Comparison of ENCODE assay signal across 8 cellular contexts in the genomic region with DNA sequence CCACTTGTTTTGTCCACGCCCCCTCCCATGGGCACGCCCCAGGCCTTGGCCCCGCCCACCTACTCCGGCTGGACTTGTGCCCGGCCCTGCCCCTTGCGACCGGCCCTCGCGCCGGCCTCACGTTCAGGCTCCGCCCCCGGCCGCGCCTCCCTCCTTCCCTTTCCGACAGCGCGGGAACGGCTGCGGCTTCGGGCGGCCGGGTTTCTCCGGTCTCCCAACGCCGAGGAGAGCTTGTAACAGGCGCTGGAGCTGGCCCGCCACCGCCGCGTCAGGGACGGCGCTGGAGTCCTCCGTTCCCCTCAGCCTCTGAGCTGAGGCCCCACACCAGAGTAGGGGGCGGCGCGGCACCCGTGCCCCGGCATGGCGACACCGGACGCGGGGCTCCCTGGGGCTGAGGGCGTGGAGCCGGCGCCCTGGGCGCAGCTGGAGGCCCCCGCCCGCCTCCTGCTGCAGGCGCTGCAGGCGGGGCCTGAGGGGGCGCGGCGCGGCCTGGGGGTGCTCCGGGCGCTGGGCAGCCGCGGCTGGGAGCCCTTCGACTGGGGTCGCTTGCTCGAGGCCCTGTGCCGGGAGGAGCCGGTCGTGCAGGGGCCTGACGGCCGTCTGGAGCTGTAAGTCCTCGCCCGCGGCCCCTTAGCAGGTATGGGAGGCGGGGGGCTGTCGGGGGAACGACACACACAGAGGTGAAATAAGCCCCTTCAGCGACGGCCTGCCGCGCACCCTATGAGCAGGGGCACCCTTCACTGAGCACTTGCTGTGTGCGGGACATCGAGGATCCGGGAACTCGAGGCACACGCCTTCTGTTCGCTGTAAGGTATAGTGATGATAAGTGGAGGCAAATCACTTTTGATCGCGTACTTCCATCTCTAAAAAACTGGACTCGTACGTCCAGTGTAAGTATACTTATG. TPM values are rescaled to one million over a fixed set of nuclear protein-coding genes. Genes with fewer than 3 reads are reported as not detected.
DNase-seq lines count a peak whose midpoint lies in the region; ATAC-seq, FAIRE-seq and TF ChIP-seq lines count a peak whose summit lies in the region.

A gene with protein sequence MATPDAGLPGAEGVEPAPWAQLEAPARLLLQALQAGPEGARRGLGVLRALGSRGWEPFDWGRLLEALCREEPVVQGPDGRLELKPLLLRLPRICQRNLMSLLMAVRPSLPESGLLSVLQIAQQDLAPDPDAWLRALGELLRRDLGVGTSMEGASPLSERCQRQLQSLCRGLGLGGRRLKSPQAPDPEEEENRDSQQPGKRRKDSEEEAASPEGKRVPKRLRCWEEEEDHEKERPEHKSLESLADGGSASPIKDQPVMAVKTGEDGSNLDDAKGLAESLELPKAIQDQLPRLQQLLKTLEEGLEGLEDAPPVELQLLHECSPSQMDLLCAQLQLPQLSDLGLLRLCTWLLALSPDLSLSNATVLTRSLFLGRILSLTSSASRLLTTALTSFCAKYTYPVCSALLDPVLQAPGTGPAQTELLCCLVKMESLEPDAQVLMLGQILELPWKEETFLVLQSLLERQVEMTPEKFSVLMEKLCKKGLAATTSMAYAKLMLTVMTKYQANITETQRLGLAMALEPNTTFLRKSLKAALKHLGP (plus strand): TSS at position 153 of the 905 bp plus-strand sequence. CDS start 208 bp downstream, at position 361.

- H3K27ac Mint-ChIP-seq in central memory CD8-positive, alpha-beta T cell (ENCODE audit: low read depth) = peak within 1 kb of the TSS; percentile 19

- no peaks in the 10 kb centered on the region for H4K20me1 ChIP-seq in keratinocyte (ENCODE audit: control insufficient read depth, extremely low read depth, insufficient read depth, low read length)

- H3K9me3 ChIP-seq in keratinocyte (ENCODE audit: control insufficient read depth, low read depth, low read length) = no peaks in the 10 kb centered on the region

- H3K9me1 ChIP-seq in keratinocyte (ENCODE audit: control insufficient read depth, extremely low read depth, insufficient read depth, low read length) = no peaks in the 10 kb centered on the region

- H3K79me2 ChIP-seq in keratinocyte (ENCODE audit: control insufficient read depth, insufficient read depth, low read length) = peaks cover 1% of the 10 kb centered on the region

- H3K27me3 Mint-ChIP-seq in central memory CD8-positive, alpha-beta T cell = no peaks in the 10 kb centered on the region

- peak within 1 kb of the TSS; percentile 85 for H3K27ac ChIP-seq in keratinocyte (ENCODE audit: control insufficient read depth, insufficient read depth, low read length)

- no peak for TF ChIP-seq CTCF in AG09319 (IDR thresholded peaks at IDR 0.05; ENCODE audit: low read depth, low read length)
- no peak for TF ChIP-seq CTCF in keratinocyte (optimal IDR thresholded peaks at IDR 0.05 in 1 of 3, IDR thresholded peaks at IDR 0.05 in 1 of 3, conservative IDR thresholded peaks at IDR 0.05 in 1 of 3; ENCODE audit: extremely low read depth in 1 of 3, insufficient read depth in 2 of 3, low read length in 3 of 3)

- peaks cover 2 to 7% of the 10 kb centered on the region in 2 experiments for H3K36me3 ChIP-seq in keratinocyte (ENCODE audit: control insufficient read depth in 2 of 2, extremely low read depth in 1 of 2, insufficient read depth in 2 of 2, low read length in 2 of 2)

- H3K4me2 ChIP-seq in keratinocyte (ENCODE audit: control insufficient read depth, extremely low read depth, insufficient read depth, low read depth, low read length) = peak within 1 kb of the TSS; percentile 90

- peak; percentile 90 for ATAC-seq in GM19025 (IDR thresholded peaks at IDR 0.05; ENCODE audit: low read depth, unreplicated experiment)
- peak; percentile 80 for ATAC-seq in HG03196 (IDR thresholded peaks at IDR 0.05; ENCODE audit: unreplicated experiment)
- peak; percentile 78 to 84 for ATAC-seq in activated CD4-positive, CD25-positive, alpha-beta regulatory T cell treated with anti-CD3 and anti-CD28 coated beads, Interleukin-2, amount 50 U/mL, for 24 hours
- ATAC-seq in central memory CD8-positive, alpha-beta T cell (replicated peaks; ENCODE audit: extremely low read depth, poor library complexity, severe bottlenecking) = peak; percentile 64

- H3K4me3 ChIP-seq in keratinocyte (ENCODE audit: control insufficient read depth in 2 of 3, extremely low read depth in 1 of 3, insufficient read depth in 2 of 3, low read depth in 1 of 3, low read length in 3 of 3) = peak within 1 kb of the TSS; percentile 51 to 85 (median 78)

- dilution Hi-C loops in keratinocyte (cut with MboI; ENCODE audit: extremely low pct_ligation_motif_present, low sequenced_read_pairs) = no loop called here

- peak within 1 kb of the TSS; percentile 82 for H2AFZ ChIP-seq in keratinocyte (ENCODE audit: control insufficient read depth, low read length)

- peaks cover 41% of the 10 kb centered on the region for H3K4me1 Mint-ChIP-seq in central memory CD8-positive, alpha-beta T cell

- H3K9ac ChIP-seq in keratinocyte (ENCODE audit: control insufficient read depth, extremely low read depth, insufficient read depth, low read length) = peak within 1 kb of the TSS; percentile 80

- peak; percentile 77 for DNase-seq in AG09319 (ENCODE audit: extremely low read depth, low read depth)
- DNase-seq in NCI-H345 (lab: John Stamatoyannopoulos, UW) = peak; percentile 93
- DNase-seq in central memory CD8-positive, alpha-beta T cell (ENCODE audit: low spot score in 2 of 2) = peak; percentile 76 to 89
- no peak for DNase-seq in keratinocyte (ENCODE audit: low read depth, low spot score)
- peak; percentile 93 for DNase-seq in stimulated activated CD4-positive, alpha-beta T cell treated with anti-CD3 and anti-CD28 coated beads, Interleukin-12 subunit alpha, Interleukin-12 subunit beta, amount 100 ng/mL, for 4 hours

- FAIRE-seq in keratinocyte (lab: Jason Lieb, UNC) = no peak

- H3K4me3 Mint-ChIP-seq in central memory CD8-positive, alpha-beta T cell = peak within 1 kb of the TSS; percentile 81

- H3K36me3 Mint-ChIP-seq in central memory CD8-positive, alpha-beta T cell (ENCODE audit: insufficient read depth) = peaks cover 7% of the 10 kb centered on the region

- H3K9me3 Mint-ChIP-seq in central memory CD8-positive, alpha-beta T cell = no peaks in the 10 kb centered on the region

- peaks cover 30% of the 10 kb centered on the region for H3K4me1 ChIP-seq in keratinocyte (ENCODE audit: control insufficient read depth, extremely low read depth, insufficient read depth, low read length)

- no peaks in the 10 kb centered on the region for H3K27me3 ChIP-seq in keratinocyte (ENCODE audit: control insufficient read depth, extremely low read depth, insufficient read depth, low read length)

RNA-seq across cellular contexts. Expression of the gene that starts here (rescaled TPM):
- polyA plus RNA-seq in keratinocyte = 4.2 to 6.4 TPM (median 5.8 TPM) in 3 replicates
- polyA plus RNA-seq in keratinocyte (2011; ENCODE audit: low read depth) = 3.4 TPM
- polyA plus RNA-seq in keratinocyte (2011; cell fraction: cytosol; rRNA removed) = 2.8 and 2.9 TPM in 2 replicates
- 3.0 and 3.4 TPM in 2 replicates for polyA plus RNA-seq in keratinocyte (2011; cell fraction: nucleus; rRNA removed)
- 3.6 and 12.0 TPM in 2 replicates for polyA plus RNA-seq in keratinocyte (2012; ENCODE audit: low replicate concordance)
- polyA minus RNA-seq in keratinocyte = 3.6 to 6.3 TPM (median 4.8 TPM) in 3 replicates
- 3.3 TPM for polyA minus RNA-seq in keratinocyte (2011; cell fraction: cytosol; rRNA and poly(A)+ RNA removed)
- 1.3 and 2.1 TPM in 2 replicates for polyA minus RNA-seq in keratinocyte (2011; cell fraction: nucleus; rRNA and poly(A)+ RNA removed)
